1 cellular context compared by ENCODE assay signal in the genomic region with DNA sequence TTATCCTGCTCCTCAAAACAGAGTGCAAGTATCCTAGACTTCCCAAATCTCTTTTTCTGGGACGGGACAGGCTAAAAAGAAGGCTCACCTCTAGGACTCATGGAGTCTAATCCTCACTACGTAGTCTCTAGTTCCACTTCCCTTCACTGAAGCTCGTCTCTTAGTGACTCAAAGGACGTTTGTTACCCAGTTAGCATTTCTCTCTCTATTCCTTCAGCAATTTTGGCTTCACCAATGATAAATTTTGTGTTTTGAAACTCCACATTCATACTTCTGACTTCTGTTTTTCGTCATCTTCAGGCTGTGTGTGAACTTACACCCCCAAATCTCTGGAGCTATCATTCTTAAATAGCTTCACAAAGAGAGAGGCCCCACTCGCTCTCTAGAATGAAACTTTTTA.
TF ChIP-seq lines count a peak whose summit lies in the region.

No MANE protein-coding gene starts in this region.

TF ChIP-seq in GM12878, 131 proteins besides CTCF, POLR2A, EP300 and RAD21 (continued from another document):
- TF ChIP-seq, protein P1, sequence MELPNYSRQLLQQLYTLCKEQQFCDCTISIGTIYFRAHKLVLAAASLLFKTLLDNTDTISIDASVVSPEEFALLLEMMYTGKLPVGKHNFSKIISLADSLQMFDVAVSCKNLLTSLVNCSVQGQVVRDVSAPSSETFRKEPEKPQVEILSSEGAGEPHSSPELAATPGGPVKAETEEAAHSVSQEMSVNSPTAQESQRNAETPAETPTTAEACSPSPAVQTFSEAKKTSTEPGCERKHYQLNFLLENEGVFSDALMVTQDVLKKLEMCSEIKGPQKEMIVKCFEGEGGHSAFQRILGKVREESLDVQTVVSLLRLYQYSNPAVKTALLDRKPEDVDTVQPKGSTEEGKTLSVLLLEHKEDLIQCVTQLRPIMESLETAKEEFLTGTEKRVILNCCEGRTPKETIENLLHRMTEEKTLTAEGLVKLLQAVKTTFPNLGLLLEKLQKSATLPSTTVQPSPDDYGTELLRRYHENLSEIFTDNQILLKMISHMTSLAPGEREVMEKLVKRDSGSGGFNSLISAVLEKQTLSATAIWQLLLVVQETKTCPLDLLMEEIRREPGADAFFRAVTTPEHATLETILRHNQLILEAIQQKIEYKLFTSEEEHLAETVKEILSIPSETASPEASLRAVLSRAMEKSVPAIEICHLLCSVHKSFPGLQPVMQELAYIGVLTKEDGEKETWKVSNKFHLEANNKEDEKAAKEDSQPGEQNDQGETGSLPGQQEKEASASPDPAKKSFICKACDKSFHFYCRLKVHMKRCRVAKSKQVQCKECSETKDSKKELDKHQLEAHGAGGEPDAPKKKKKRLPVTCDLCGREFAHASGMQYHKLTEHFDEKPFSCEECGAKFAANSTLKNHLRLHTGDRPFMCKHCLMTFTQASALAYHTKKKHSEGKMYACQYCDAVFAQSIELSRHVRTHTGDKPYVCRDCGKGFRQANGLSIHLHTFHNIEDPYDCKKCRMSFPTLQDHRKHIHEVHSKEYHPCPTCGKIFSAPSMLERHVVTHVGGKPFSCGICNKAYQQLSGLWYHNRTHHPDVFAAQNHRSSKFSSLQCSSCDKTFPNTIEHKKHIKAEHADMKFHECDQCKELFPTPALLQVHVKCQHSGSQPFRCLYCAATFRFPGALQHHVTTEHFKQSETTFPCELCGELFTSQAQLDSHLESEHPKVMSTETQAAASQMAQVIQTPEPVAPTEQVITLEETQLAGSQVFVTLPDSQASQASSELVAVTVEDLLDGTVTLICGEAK (IDR thresholded peaks at IDR 0.05; ENCODE audit: borderline replicate concordance), result no peak
- TF ChIP-seq, protein P2, sequence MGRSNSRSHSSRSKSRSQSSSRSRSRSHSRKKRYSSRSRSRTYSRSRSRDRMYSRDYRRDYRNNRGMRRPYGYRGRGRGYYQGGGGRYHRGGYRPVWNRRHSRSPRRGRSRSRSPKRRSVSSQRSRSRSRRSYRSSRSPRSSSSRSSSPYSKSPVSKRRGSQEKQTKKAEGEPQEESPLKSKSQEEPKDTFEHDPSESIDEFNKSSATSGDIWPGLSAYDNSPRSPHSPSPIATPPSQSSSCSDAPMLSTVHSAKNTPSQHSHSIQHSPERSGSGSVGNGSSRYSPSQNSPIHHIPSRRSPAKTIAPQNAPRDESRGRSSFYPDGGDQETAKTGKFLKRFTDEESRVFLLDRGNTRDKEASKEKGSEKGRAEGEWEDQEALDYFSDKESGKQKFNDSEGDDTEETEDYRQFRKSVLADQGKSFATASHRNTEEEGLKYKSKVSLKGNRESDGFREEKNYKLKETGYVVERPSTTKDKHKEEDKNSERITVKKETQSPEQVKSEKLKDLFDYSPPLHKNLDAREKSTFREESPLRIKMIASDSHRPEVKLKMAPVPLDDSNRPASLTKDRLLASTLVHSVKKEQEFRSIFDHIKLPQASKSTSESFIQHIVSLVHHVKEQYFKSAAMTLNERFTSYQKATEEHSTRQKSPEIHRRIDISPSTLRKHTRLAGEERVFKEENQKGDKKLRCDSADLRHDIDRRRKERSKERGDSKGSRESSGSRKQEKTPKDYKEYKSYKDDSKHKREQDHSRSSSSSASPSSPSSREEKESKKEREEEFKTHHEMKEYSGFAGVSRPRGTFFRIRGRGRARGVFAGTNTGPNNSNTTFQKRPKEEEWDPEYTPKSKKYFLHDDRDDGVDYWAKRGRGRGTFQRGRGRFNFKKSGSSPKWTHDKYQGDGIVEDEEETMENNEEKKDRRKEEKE (IDR thresholded peaks at IDR 0.05), result no peak
- TF ChIP-seq RUNX3 (IDR thresholded peaks at IDR 0.05; ENCODE audit: low read length) (peak; percentile 25; the same call in 1 of the 2 replicates), FOXM1 (IDR thresholded peaks at IDR 0.05; ENCODE audit: low read depth, low read length) (peak; percentile 68; the same call in 1 of the 2 replicates), ZNF24 (IDR thresholded peaks at IDR 0.05) (no peak), IKZF1 (conservative IDR thresholded peaks at IDR 0.05) (peak; percentile 72), PAX8 (IDR thresholded peaks at IDR 0.05) (no peak), JUNB (IDR thresholded peaks at IDR 0.05) (peak; percentile 84), CBFB (IDR thresholded peaks at IDR 0.05; ENCODE audit: low read depth) (0 out of 2 replicates have a peak, but pooled peaks have one; percentile 14), BCL11A (IDR thresholded peaks at IDR 0.05; ENCODE audit: low read depth, low read length) (no peak), ESRRA (IDR thresholded peaks at IDR 0.05; ENCODE audit: low read length) (no peak), FOXK2 (IDR thresholded peaks at IDR 0.05) (no peak), MTA3 (IDR thresholded peaks at IDR 0.05; ENCODE audit: borderline replicate concordance, low read length) (0 out of 2 replicates have a peak, but pooled peaks have one; percentile 50), IKZF2 (IDR thresholded peaks at IDR 0.05) (peak; percentile 59 to 63; a peak in 3 of 4 replicates), SUZ12 (IDR thresholded peaks at IDR 0.05; ENCODE audit: unreplicated experiment) (no peak), NFIC (IDR thresholded peaks at IDR 0.05; ENCODE audit: low read depth, low read length) (peak; percentile 81), BMI1 (IDR thresholded peaks at IDR 0.05; ENCODE audit: borderline replicate concordance) (no peak), CEBPB (IDR thresholded peaks at IDR 0.05; ENCODE audit: borderline replicate concordance in 1 of 2, low read depth in 2 of 2, low read length in 2 of 2) (0 out of 4 replicates have a peak, but pooled peaks of 1 of the 2 experiments have one; percentile 18), ZBED1 (IDR thresholded peaks at IDR 0.05; ENCODE audit: borderline replicate concordance) (peak; percentile 43; the same call in 1 of the 2 replicates), EGR1 (IDR thresholded peaks at IDR 0.05; ENCODE audit: borderline replicate concordance in 1 of 2, low read depth in 2 of 2, low read length in 2 of 2) (no peak), ZNF622 (IDR thresholded peaks at IDR 0.05) (no peak), SUPT20H (IDR thresholded peaks at IDR 0.05; ENCODE audit: borderline replicate concordance, control insufficient read depth, low read depth, low read length) (no peak), ZZZ3 (IDR thresholded peaks at IDR 0.05; ENCODE audit: control insufficient read depth, insufficient read length, low read depth) (no peak), CREM (IDR thresholded peaks at IDR 0.05; ENCODE audit: low read depth) (peak; percentile 46; the same call in 1 of the 2 replicates), JUND (IDR thresholded peaks at IDR 0.05; ENCODE audit: low read depth, low read length) (no peak), SPI1 (IDR thresholded peaks at IDR 0.05; ENCODE audit: borderline replicate concordance, insufficient read depth, low read depth, low read length) (peak; percentile 88; the same call in 1 of the 2 replicates), ZNF217 (IDR thresholded peaks at IDR 0.05) (peak; percentile 72; the same call in 1 of the 2 replicates), EED (IDR thresholded peaks at IDR 0.05; ENCODE audit: low read depth) (peak; percentile 70), MTA2 (IDR thresholded peaks at IDR 0.05; ENCODE audit: low read depth) (peak; percentile 63; the same call in 1 of the 2 replicates), IRF4 (IDR thresholded peaks at IDR 0.05; ENCODE audit: low read depth, low read length) (peak; percentile 62; the same call in 1 of the 2 replicates), ATF7 (IDR thresholded peaks at IDR 0.05; ENCODE audit: low read depth) (0 out of 2 replicates have a peak, but pooled peaks have one; percentile 28), BRCA1 (IDR thresholded peaks at IDR 0.05; ENCODE audit: low read depth, low read length) (no peak), DPF2 (IDR thresholded peaks at IDR 0.05) (peak; percentile 56)
- TF ChIP-seq, protein P3, sequence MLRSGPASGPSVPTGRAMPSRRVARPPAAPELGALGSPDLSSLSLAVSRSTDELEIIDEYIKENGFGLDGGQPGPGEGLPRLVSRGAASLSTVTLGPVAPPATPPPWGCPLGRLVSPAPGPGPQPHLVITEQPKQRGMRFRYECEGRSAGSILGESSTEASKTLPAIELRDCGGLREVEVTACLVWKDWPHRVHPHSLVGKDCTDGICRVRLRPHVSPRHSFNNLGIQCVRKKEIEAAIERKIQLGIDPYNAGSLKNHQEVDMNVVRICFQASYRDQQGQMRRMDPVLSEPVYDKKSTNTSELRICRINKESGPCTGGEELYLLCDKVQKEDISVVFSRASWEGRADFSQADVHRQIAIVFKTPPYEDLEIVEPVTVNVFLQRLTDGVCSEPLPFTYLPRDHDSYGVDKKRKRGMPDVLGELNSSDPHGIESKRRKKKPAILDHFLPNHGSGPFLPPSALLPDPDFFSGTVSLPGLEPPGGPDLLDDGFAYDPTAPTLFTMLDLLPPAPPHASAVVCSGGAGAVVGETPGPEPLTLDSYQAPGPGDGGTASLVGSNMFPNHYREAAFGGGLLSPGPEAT (IDR thresholded peaks at IDR 0.05; ENCODE audit: low read depth), result peak; percentile 50; the same call in 1 of the 2 replicates
- TF ChIP-seq, protein P4, sequence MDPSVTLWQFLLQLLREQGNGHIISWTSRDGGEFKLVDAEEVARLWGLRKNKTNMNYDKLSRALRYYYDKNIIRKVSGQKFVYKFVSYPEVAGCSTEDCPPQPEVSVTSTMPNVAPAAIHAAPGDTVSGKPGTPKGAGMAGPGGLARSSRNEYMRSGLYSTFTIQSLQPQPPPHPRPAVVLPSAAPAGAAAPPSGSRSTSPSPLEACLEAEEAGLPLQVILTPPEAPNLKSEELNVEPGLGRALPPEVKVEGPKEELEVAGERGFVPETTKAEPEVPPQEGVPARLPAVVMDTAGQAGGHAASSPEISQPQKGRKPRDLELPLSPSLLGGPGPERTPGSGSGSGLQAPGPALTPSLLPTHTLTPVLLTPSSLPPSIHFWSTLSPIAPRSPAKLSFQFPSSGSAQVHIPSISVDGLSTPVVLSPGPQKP (IDR thresholded peaks at IDR 0.05; ENCODE audit: low read depth, low read length), result no peak
- TF ChIP-seq, protein P5, sequence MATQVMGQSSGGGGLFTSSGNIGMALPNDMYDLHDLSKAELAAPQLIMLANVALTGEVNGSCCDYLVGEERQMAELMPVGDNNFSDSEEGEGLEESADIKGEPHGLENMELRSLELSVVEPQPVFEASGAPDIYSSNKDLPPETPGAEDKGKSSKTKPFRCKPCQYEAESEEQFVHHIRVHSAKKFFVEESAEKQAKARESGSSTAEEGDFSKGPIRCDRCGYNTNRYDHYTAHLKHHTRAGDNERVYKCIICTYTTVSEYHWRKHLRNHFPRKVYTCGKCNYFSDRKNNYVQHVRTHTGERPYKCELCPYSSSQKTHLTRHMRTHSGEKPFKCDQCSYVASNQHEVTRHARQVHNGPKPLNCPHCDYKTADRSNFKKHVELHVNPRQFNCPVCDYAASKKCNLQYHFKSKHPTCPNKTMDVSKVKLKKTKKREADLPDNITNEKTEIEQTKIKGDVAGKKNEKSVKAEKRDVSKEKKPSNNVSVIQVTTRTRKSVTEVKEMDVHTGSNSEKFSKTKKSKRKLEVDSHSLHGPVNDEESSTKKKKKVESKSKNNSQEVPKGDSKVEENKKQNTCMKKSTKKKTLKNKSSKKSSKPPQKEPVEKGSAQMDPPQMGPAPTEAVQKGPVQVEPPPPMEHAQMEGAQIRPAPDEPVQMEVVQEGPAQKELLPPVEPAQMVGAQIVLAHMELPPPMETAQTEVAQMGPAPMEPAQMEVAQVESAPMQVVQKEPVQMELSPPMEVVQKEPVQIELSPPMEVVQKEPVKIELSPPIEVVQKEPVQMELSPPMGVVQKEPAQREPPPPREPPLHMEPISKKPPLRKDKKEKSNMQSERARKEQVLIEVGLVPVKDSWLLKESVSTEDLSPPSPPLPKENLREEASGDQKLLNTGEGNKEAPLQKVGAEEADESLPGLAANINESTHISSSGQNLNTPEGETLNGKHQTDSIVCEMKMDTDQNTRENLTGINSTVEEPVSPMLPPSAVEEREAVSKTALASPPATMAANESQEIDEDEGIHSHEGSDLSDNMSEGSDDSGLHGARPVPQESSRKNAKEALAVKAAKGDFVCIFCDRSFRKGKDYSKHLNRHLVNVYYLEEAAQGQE (IDR thresholded peaks at IDR 0.05; ENCODE audit: low read depth, low read length), result no peak
- TF ChIP-seq, protein P6, sequence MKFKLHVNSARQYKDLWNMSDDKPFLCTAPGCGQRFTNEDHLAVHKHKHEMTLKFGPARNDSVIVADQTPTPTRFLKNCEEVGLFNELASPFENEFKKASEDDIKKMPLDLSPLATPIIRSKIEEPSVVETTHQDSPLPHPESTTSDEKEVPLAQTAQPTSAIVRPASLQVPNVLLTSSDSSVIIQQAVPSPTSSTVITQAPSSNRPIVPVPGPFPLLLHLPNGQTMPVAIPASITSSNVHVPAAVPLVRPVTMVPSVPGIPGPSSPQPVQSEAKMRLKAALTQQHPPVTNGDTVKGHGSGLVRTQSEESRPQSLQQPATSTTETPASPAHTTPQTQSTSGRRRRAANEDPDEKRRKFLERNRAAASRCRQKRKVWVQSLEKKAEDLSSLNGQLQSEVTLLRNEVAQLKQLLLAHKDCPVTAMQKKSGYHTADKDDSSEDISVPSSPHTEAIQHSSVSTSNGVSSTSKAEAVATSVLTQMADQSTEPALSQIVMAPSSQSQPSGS (IDR thresholded peaks at IDR 0.05; ENCODE audit: low read length), result 0 out of 2 replicates have a peak, but pooled peaks have one; percentile 30
- TF ChIP-seq, protein P7, sequence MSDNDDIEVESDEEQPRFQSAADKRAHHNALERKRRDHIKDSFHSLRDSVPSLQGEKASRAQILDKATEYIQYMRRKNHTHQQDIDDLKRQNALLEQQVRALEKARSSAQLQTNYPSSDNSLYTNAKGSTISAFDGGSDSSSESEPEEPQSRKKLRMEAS (IDR thresholded peaks at IDR 0.05; ENCODE audit: low read depth, low read length), result no peak
